Comparison of ENCODE assay signal across 18 cellular contexts in genomic region chr11:92296138-92296515, GRCh38.
A peak's percentile ranks its signal among the peaks of the same experiment; 100 is the strongest.
DNase-seq lines count a peak whose midpoint lies in the region; ATAC-seq and TF ChIP-seq lines count a peak whose summit lies in the region.
"Had no signal": no experiment of that assay in that cellular context is flagged by ENCODE, and none has a peak within 500 bp of the region (broad histone marks: within the 10 kb centered on the region; RNA-seq: fewer than 3 reads in every experiment).

No MANE protein-coding gene starts in this region.

- H4K20me1 ChIP-seq in osteoblast (ENCODE audit: insufficient read depth, low read length): no peaks in the 10 kb centered on the region

- H3K4me3 Mint-ChIP-seq in stimulated activated effector memory CD8-positive, alpha-beta T cell treated with anti-CD3 and anti-CD28 coated beads, Interleukin-12 subunit alpha, Interleukin-12 subunit beta, amount 100 ng/mL, for 72 hours: no peak overlapping the region
- H3K4me3 Mint-ChIP-seq: activated CD8-positive, alpha-beta T cell treated with anti-CD3 and anti-CD28 coated beads for 36 hours; activated naive CD8-positive, alpha-beta T cell treated with anti-CD3 and anti-CD28 coated beads, Interleukin-2, amount 10 ng/mL, durations not matched to agents 7 days and 5 days; activated T-cell treated with anti-CD3 and anti-CD28 coated beads, Interleukin-2, amount 50 U/mL, for 72 hours; effector memory CD8-positive, alpha-beta T cell had no signal

- H3K27ac ChIP-seq in osteoblast (ENCODE audit: low read depth, low read length): no peak overlapping the region
- no peak overlapping the region for H3K27ac ChIP-seq in lower lobe of right lung
- H3K27ac ChIP-seq: right lobe of liver had no signal

- no peak overlapping the region for H2AFZ ChIP-seq in osteoblast (ENCODE audit: low read length)

- H3K36me3 Mint-ChIP-seq in stimulated activated effector memory CD8-positive, alpha-beta T cell treated with anti-CD3 and anti-CD28 coated beads, Interleukin-12 subunit alpha, Interleukin-12 subunit beta, amount 100 ng/mL, for 72 hours: no peaks in the 10 kb centered on the region
- H3K36me3 Mint-ChIP-seq: activated naive CD8-positive, alpha-beta T cell treated with anti-CD3 and anti-CD28 coated beads, Interleukin-2, amount 10 ng/mL, durations not matched to agents 7 days and 5 days had no signal

- H3K36me3 ChIP-seq in osteoblast (ENCODE audit: insufficient read depth, low read length): no peaks in the 10 kb centered on the region
- H3K36me3 ChIP-seq in lower lobe of right lung: no peaks in the 10 kb centered on the region
- H3K36me3 ChIP-seq: right lobe of liver had no signal

- DNase-seq in EL (peak; percentile 77), NCI-H69 (lab: John Stamatoyannopoulos, UW) (peak; percentile 38), dermis blood vessel endothelial cell (peak; percentile 4), osteoblast (ENCODE audit: insufficient read length, low spot score, missing footprints) (no peak), lower lobe of right lung (no peak), NCI-H2171 (lab: John Stamatoyannopoulos, UW) (no peak), NOMO-1 treated with dmso at 0.1 percent for 144 hours (lab: John Stamatoyannopoulos, UW; ENCODE audit: unreplicated experiment) (no peak)
- DNase-seq in stimulated activated effector memory CD8-positive, alpha-beta T cell treated with anti-CD3 and anti-CD28 coated beads, Interleukin-12 subunit alpha, Interleukin-12 subunit beta, amount 100 ng/mL, for 72 hours (ENCODE audit: low spot score in 2 of 2): no peak
- DNase-seq: activated CD8-positive, alpha-beta T cell treated with anti-CD3 and anti-CD28 coated beads for 36 hours; activated naive CD8-positive, alpha-beta T cell treated with anti-CD3 and anti-CD28 coated beads, Interleukin-2, amount 10 ng/mL, durations not matched to agents 7 days and 5 days; activated T-cell treated with anti-CD3 and anti-CD28 coated beads, Interleukin-2, amount 50 U/mL, for 72 hours; AML-193; effector memory CD8-positive, alpha-beta T cell; NCI-H1417 treated with DMSO at 0.1 percent for 48 hours; nucleus accumbens; right lobe of liver; stimulated activated CD4-positive, alpha-beta T cell treated with anti-CD3 and anti-CD28 coated beads, Interleukin-2, amount 100 ng/mL, for 24 hours had no signal

- H3K4me1 Mint-ChIP-seq in stimulated activated effector memory CD8-positive, alpha-beta T cell treated with anti-CD3 and anti-CD28 coated beads, Interleukin-12 subunit alpha, Interleukin-12 subunit beta, amount 100 ng/mL, for 72 hours: no peaks in the 10 kb centered on the region
- H3K4me1 Mint-ChIP-seq: activated naive CD8-positive, alpha-beta T cell treated with anti-CD3 and anti-CD28 coated beads, Interleukin-2, amount 10 ng/mL, durations not matched to agents 7 days and 5 days had no signal

- intact Hi-C loops in lower lobe of right lung (cut with DNase I): no loop called here

- TF ChIP-seq CTCF in osteoblast (IDR thresholded peaks at IDR 0.05; ENCODE audit: extremely low read depth, low read depth, low read length): no peak
- TF ChIP-seq CTCF in lower lobe of right lung (IDR thresholded peaks at IDR 0.05): no peak

- H3K4me2 ChIP-seq in osteoblast (ENCODE audit: insufficient read depth, low read length): peak overlapping the region; percentile 56

- ATAC-seq in lower lobe of right lung: no peak
- no peak for ATAC-seq in stimulated activated effector memory CD8-positive, alpha-beta T cell treated with anti-CD3 and anti-CD28 coated beads, Interleukin-12 subunit alpha, Interleukin-12 subunit beta, amount 100 ng/mL, for 72 hours
- ATAC-seq: activated CD8-positive, alpha-beta T cell treated with anti-CD3 and anti-CD28 coated beads for 36 hours; activated T-cell treated with anti-CD3 and anti-CD28 coated beads, Interleukin-2, amount 50 U/mL, for 72 hours; effector memory CD8-positive, alpha-beta T cell; left lobe of liver; right lobe of liver had no signal

- no peaks in the 10 kb centered on the region for H3K27me3 ChIP-seq in osteoblast (ENCODE audit: insufficient read depth, low read length)
- no peaks in the 10 kb centered on the region for H3K27me3 ChIP-seq in lower lobe of right lung (ENCODE audit: low read depth)
- H3K27me3 ChIP-seq: right lobe of liver had no signal

- no peaks in the 10 kb centered on the region for H3K9me3 ChIP-seq in osteoblast (ENCODE audit: low read depth, low read length)
- no peaks in the 10 kb centered on the region for H3K9me3 ChIP-seq in lower lobe of right lung
- H3K9me3 ChIP-seq: right lobe of liver had no signal

- no peak overlapping the region for H3K4me3 ChIP-seq in osteoblast (ENCODE audit: insufficient read depth, low read length)
- no peak overlapping the region for H3K4me3 ChIP-seq in lower lobe of right lung
- H3K4me3 ChIP-seq: right lobe of liver had no signal

- no peak overlapping the region for H3K27ac Mint-ChIP-seq in stimulated activated effector memory CD8-positive, alpha-beta T cell treated with anti-CD3 and anti-CD28 coated beads, Interleukin-12 subunit alpha, Interleukin-12 subunit beta, amount 100 ng/mL, for 72 hours
- H3K27ac Mint-ChIP-seq: activated CD8-positive, alpha-beta T cell treated with anti-CD3 and anti-CD28 coated beads for 36 hours; activated naive CD8-positive, alpha-beta T cell treated with anti-CD3 and anti-CD28 coated beads, Interleukin-2, amount 10 ng/mL, durations not matched to agents 7 days and 5 days; activated T-cell treated with anti-CD3 and anti-CD28 coated beads, Interleukin-2, amount 50 U/mL, for 72 hours; effector memory CD8-positive, alpha-beta T cell had no signal

- H3K79me2 ChIP-seq in osteoblast (ENCODE audit: insufficient read depth, low read length): no peaks in the 10 kb centered on the region

- H3K4me1 ChIP-seq in osteoblast (ENCODE audit: insufficient read depth, low read length): peaks cover 20% of the 10 kb centered on the region
- H3K4me1 ChIP-seq in lower lobe of right lung: no peaks in the 10 kb centered on the region
- H3K4me1 ChIP-seq: right lobe of liver had no signal

- H3K9me3 Mint-ChIP-seq in stimulated activated effector memory CD8-positive, alpha-beta T cell treated with anti-CD3 and anti-CD28 coated beads, Interleukin-12 subunit alpha, Interleukin-12 subunit beta, amount 100 ng/mL, for 72 hours: peaks cover 10% of the 10 kb centered on the region
- H3K9me3 Mint-ChIP-seq: activated CD8-positive, alpha-beta T cell treated with anti-CD3 and anti-CD28 coated beads for 36 hours; activated naive CD8-positive, alpha-beta T cell treated with anti-CD3 and anti-CD28 coated beads, Interleukin-2, amount 10 ng/mL, durations not matched to agents 7 days and 5 days had no signal

Comparison
In these comparisons a context has a peak if more than half of its experiments do, and no peak if none do; other contexts are left out.
1. DNase-seq: peak in EL (single experiment), NCI-H69 (single experiment) and dermis blood vessel endothelial cell (single experiment); none in osteoblast (single experiment), lower lobe of right lung (single experiment), stimulated activated effector memory CD8-positive, alpha-beta T cell treated with anti-CD3 and anti-CD28 coated beads, Interleukin-12 subunit alpha, Interleukin-12 subunit beta, amount 100 ng/mL, for 72 hours (0 of 2), NCI-H2171 (single experiment) and NOMO-1 treated with dmso at 0.1 percent for 144 hours (single experiment).